In the genomic region with DNA sequence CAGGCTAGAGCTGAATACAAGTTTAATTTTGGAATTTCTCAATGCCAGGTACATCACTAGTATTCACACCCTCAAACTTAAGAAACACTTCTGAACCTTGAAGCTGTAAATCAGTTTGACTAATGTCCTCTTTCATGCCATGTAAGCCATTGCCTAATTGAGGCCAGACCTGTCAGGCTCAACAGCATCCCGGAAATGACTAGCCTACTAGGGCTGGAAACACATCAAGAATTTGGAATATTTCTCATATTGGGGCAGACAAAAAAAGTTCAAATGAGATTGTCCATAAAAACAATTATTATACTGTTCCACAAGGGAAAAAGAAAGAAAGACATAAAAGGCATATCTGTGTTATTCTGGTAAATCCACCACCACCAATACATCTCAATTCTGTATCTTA, we compare ENCODE assay signal across 8 cellular contexts. TPM values are rescaled to one million over a fixed set of nuclear protein-coding genes. Genes with fewer than 3 reads are reported as not detected.
A peak's percentile ranks its signal among the peaks of the same experiment; 100 is the strongest.
DNase-seq lines count a peak whose midpoint lies in the region; ATAC-seq, FAIRE-seq and TF ChIP-seq lines count a peak whose summit lies in the region.

No MANE protein-coding gene starts in this region.

- no peaks in the 10 kb centered on the region for H3K27me3 Mint-ChIP-seq in activated naive CD8-positive, alpha-beta T cell treated with anti-CD3 and anti-CD28 coated beads for 36 hours

- H3K79me2 ChIP-seq in keratinocyte (ENCODE audit: control insufficient read depth, insufficient read depth, low read length): peaks cover 61% of the 10 kb centered on the region

- H3K4me3 ChIP-seq in AG04449 (ENCODE audit: low read depth, low read length): peak overlapping the region; percentile 98
- peak overlapping the region; percentile 88 for H3K4me3 ChIP-seq in HL-60 (replicated peaks; ENCODE audit: insufficient read depth, low read length)
- H3K4me3 ChIP-seq in keratinocyte (ENCODE audit: control insufficient read depth in 2 of 3, extremely low read depth in 1 of 3, insufficient read depth in 2 of 3, low read depth in 1 of 3, low read length in 3 of 3): peak overlapping the region; percentile 92 to 97 (median 94)
- peak overlapping the region; percentile 95 for H3K4me3 ChIP-seq in upper lobe of right lung

- no peak for DNase-seq in AG04449 (ENCODE audit: low read depth, low spot score)
- DNase-seq in HL-60 (ENCODE audit: low read depth in 1 of 2, low spot score in 1 of 2): peak in 1 of 2 experiments; percentile 63
- no peak for DNase-seq in activated naive CD8-positive, alpha-beta T cell treated with anti-CD3 and anti-CD28 coated beads for 36 hours
- DNase-seq in keratinocyte (ENCODE audit: low read depth, low spot score): peak; percentile 26
- DNase-seq in upper lobe of right lung: no peak
- DNase-seq in NK-92 treated with Interleukin-12 subunit alpha and Interleukin-12 subunit beta, amount 100 ng/mL, for 24 hours (lab: John Stamatoyannopoulos, UW): no peak
- no peak for DNase-seq in NCI-H446 treated with DMSO at 0.1 percent for 48 hours (lab: John Stamatoyannopoulos, UW)

- CTCF ChIA-PET in AG04449 (lab: Yijun Ruan, JAX): interaction anchor here (1.3 kb wide), 2 partner anchors 159 to 251 kb away, joined by 3 read pairs; no protein-coding TSS in a partner anchor

- H4K20me1 ChIP-seq in keratinocyte (ENCODE audit: control insufficient read depth, extremely low read depth, insufficient read depth, low read length): no peaks in the 10 kb centered on the region

- TF ChIP-seq CTCF in AG04449 (IDR thresholded peaks at IDR 0.05; ENCODE audit: insufficient read depth, low read length, missing control alignments) (no peak), HL-60 (IDR thresholded peaks at IDR 0.05; ENCODE audit: insufficient read depth, low read length) (no peak), keratinocyte (optimal IDR thresholded peaks at IDR 0.05 in 1 of 3, IDR thresholded peaks at IDR 0.05 in 1 of 3, conservative IDR thresholded peaks at IDR 0.05 in 1 of 3; ENCODE audit: extremely low read depth in 1 of 3, insufficient read depth in 2 of 3, low read length in 3 of 3) (no peak), upper lobe of right lung (IDR thresholded peaks at IDR 0.05) (no peak)

- H3K4me3 Mint-ChIP-seq in activated naive CD8-positive, alpha-beta T cell treated with anti-CD3 and anti-CD28 coated beads for 36 hours: peak overlapping the region; percentile 98

- no peaks in the 10 kb centered on the region for H3K27me3 ChIP-seq in HL-60 (ENCODE audit: insufficient read depth, poor library complexity, severe bottlenecking)
- H3K27me3 ChIP-seq in keratinocyte (ENCODE audit: control insufficient read depth, extremely low read depth, insufficient read depth, low read length): no peaks in the 10 kb centered on the region
- no peaks in the 10 kb centered on the region for H3K27me3 ChIP-seq in upper lobe of right lung

- peak overlapping the region; percentile 99 for H3K4me2 ChIP-seq in keratinocyte (ENCODE audit: control insufficient read depth, extremely low read depth, insufficient read depth, low read depth, low read length)

- no peak overlapping the region for H2AFZ ChIP-seq in keratinocyte (ENCODE audit: control insufficient read depth, low read length)

- H3K9me3 Mint-ChIP-seq in activated naive CD8-positive, alpha-beta T cell treated with anti-CD3 and anti-CD28 coated beads for 36 hours: no peaks in the 10 kb centered on the region

- dilution Hi-C loops in keratinocyte (cut with MboI; ENCODE audit: extremely low pct_ligation_motif_present, low sequenced_read_pairs): no loop called here

- H3K9ac ChIP-seq in keratinocyte (ENCODE audit: control insufficient read depth, extremely low read depth, insufficient read depth, low read length): peak overlapping the region; percentile 91

- no peak for ATAC-seq in upper lobe of right lung
- no peak for ATAC-seq in GM19395 (IDR thresholded peaks at IDR 0.05; ENCODE audit: unreplicated experiment)

- intact Hi-C loops in upper lobe of right lung (cut with DNase I): no loop called here

- H3K27ac ChIP-seq in HL-60 (replicated peaks) (peak overlapping the region; percentile 97), keratinocyte (ENCODE audit: control insufficient read depth, insufficient read depth, low read length) (peak overlapping the region; percentile 91), upper lobe of right lung (peak overlapping the region; percentile 94)

- H3K4me1 ChIP-seq in keratinocyte (ENCODE audit: control insufficient read depth, extremely low read depth, insufficient read depth, low read length) (peaks cover 25% of the 10 kb centered on the region), upper lobe of right lung (peaks cover 62% of the 10 kb centered on the region)

- H3K9me3 ChIP-seq in keratinocyte (ENCODE audit: control insufficient read depth, low read depth, low read length) (no peaks in the 10 kb centered on the region), upper lobe of right lung (no peaks in the 10 kb centered on the region)

- H3K27ac Mint-ChIP-seq in activated naive CD8-positive, alpha-beta T cell treated with anti-CD3 and anti-CD28 coated beads for 36 hours: no peak overlapping the region

- no peaks in the 10 kb centered on the region for H3K9me1 ChIP-seq in keratinocyte (ENCODE audit: control insufficient read depth, extremely low read depth, insufficient read depth, low read length)

- POLR2A ChIA-PET in AG04449 (lab: Yijun Ruan, JAX): interaction anchor here (0.6 kb wide), 1 partner anchor 248 kb away, joined by 3 read pairs; no protein-coding TSS in a partner anchor

- peak; percentile 55 for FAIRE-seq in keratinocyte (lab: Jason Lieb, UNC)

- H3K36me3 ChIP-seq in keratinocyte (ENCODE audit: control insufficient read depth in 2 of 2, extremely low read depth in 1 of 2, insufficient read depth in 2 of 2, low read length in 2 of 2): no peaks in the 10 kb centered on the region
- no peaks in the 10 kb centered on the region for H3K36me3 ChIP-seq in upper lobe of right lung

- peaks cover 2% of the 10 kb centered on the region for H3K36me3 Mint-ChIP-seq in activated naive CD8-positive, alpha-beta T cell treated with anti-CD3 and anti-CD28 coated beads for 36 hours

- peaks cover 48% of the 10 kb centered on the region for H3K4me1 Mint-ChIP-seq in activated naive CD8-positive, alpha-beta T cell treated with anti-CD3 and anti-CD28 coated beads for 36 hours

RNA-seq across cellular contexts. Expression of gene USP32, which starts 1.7 kb away (rescaled TPM):
- total RNA-seq in activated naive CD8-positive, alpha-beta T cell treated with anti-CD3 and anti-CD28 coated beads for 36 hours: 10 to 100 TPM; 26.6 to 26.7 TPM
- polyA plus RNA-seq in keratinocyte: 25.6 to 37.6 TPM (median 33.0 TPM) in 3 replicates
- 44.5 TPM for polyA plus RNA-seq in keratinocyte (2011; ENCODE audit: low read depth)
- 22.4 and 33.1 TPM in 2 replicates for polyA plus RNA-seq in keratinocyte (2011; cell fraction: cytosol; rRNA removed)
- 35.2 and 36.1 TPM in 2 replicates for polyA plus RNA-seq in keratinocyte (2011; cell fraction: nucleus; rRNA removed)
- polyA plus RNA-seq in keratinocyte (2012; ENCODE audit: low replicate concordance): 28.8 and 36.6 TPM in 2 replicates
- 20.6 to 67.3 TPM (median 25.3 TPM) in 3 replicates for polyA minus RNA-seq in keratinocyte
- polyA minus RNA-seq in keratinocyte (2011; cell fraction: cytosol; rRNA and poly(A)+ RNA removed): 27.0 TPM
- 35.3 and 86.5 TPM in 2 replicates for polyA minus RNA-seq in keratinocyte (2011; cell fraction: nucleus; rRNA and poly(A)+ RNA removed)
- 72.4 TPM for total RNA-seq in upper lobe of right lung

RNA-seq across cellular contexts. Expression of gene CHCT1, which starts 32.1 kb away (rescaled TPM):
- total RNA-seq in activated naive CD8-positive, alpha-beta T cell treated with anti-CD3 and anti-CD28 coated beads for 36 hours: under 1 TPM in 1 of 2 experiments, not detected in 1; 0.24 TPM
- polyA plus RNA-seq in keratinocyte: not detected in 3 replicates
- polyA plus RNA-seq in keratinocyte (2011; ENCODE audit: low read depth): not detected
- polyA plus RNA-seq in keratinocyte (2011; cell fraction: cytosol; rRNA removed): not detected in 2 replicates
- polyA plus RNA-seq in keratinocyte (2011; cell fraction: nucleus; rRNA removed): not detected in 2 replicates
- not detected in 2 replicates for polyA plus RNA-seq in keratinocyte (2012; ENCODE audit: low replicate concordance)
- not detected in 3 replicates for polyA minus RNA-seq in keratinocyte
- not detected for polyA minus RNA-seq in keratinocyte (2011; cell fraction: cytosol; rRNA and poly(A)+ RNA removed)
- not detected in 2 replicates for polyA minus RNA-seq in keratinocyte (2011; cell fraction: nucleus; rRNA and poly(A)+ RNA removed)
- not detected for total RNA-seq in upper lobe of right lung
